ENCODE assay signal across 1 cellular context in the genomic region with DNA sequence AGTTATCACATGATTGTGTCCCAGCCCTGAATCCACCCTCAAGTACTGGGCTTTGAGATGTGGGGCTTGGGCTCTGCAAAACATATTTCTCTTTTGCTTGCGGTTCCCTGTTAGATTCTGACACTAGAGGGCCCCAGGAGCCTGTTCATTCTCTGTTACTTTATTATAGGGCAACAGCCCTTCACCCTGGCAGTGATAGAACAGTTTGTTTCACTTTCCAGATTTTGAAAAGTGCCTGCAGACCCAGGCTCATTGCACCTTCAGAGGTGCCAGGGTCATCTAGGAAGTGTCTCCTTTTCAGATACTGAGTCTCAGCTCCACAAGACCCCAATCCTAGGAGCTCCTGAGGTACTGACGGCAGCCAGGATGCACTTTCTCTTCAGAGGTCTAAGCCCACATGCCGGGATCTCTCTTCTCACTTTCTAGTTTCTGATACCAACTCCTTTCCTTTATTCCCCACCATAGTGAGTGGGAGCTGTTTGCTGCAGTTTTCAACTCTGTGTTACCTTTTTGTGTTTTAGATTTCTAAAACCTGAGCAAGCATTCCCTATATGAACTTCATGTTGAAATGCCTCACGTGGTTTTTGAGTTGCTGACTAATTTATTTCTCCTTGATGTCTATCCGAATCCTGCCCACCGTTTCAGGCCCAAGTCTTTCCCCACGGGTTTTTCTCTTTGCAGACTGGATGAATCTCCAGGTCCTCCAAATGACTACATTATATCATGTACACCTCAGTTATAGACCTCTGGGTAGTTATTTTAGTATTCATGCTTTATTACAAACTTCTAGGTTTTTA.
TF ChIP-seq lines count a peak whose summit lies in the region.

No MANE protein-coding gene starts in this region.

TF ChIP-seq in HepG2, 621 proteins besides CTCF, POLR2A, EP300 and RAD21 (continues in another document):
- no peak for TF ChIP-seq ZNF788 (CRISPR knock-in tag; IDR thresholded peaks at IDR 0.05; ENCODE audit: borderline replicate concordance)
- TF ChIP-seq SYNCRIP (IDR thresholded peaks at IDR 0.05; ENCODE audit: insufficient read depth, low read depth, low read length) = no peak
- no peak for TF ChIP-seq KDM6A (CRISPR knock-in tag; IDR thresholded peaks at IDR 0.05; ENCODE audit: low read depth)
- peak; percentile 19; the same call in 1 of the 2 replicates for TF ChIP-seq FOXO1 (CRISPR knock-in tag; IDR thresholded peaks at IDR 0.05)
- TF ChIP-seq ZNF850 (CRISPR knock-in tag; conservative IDR thresholded peaks at IDR 0.05) = 0 out of 2 replicates have a peak, but pooled peaks have one; percentile 56
- 0 out of 2 replicates have a peak, but pooled peaks have one; percentile 14 for TF ChIP-seq ZSCAN9 (CRISPR knock-in tag; IDR thresholded peaks at IDR 0.05; ENCODE audit: borderline replicate concordance)
- TF ChIP-seq KDM4B (CRISPR knock-in tag; IDR thresholded peaks at IDR 0.05) = peak; percentile 34; the same call in 1 of the 2 replicates
- TF ChIP-seq, protein P1, sequence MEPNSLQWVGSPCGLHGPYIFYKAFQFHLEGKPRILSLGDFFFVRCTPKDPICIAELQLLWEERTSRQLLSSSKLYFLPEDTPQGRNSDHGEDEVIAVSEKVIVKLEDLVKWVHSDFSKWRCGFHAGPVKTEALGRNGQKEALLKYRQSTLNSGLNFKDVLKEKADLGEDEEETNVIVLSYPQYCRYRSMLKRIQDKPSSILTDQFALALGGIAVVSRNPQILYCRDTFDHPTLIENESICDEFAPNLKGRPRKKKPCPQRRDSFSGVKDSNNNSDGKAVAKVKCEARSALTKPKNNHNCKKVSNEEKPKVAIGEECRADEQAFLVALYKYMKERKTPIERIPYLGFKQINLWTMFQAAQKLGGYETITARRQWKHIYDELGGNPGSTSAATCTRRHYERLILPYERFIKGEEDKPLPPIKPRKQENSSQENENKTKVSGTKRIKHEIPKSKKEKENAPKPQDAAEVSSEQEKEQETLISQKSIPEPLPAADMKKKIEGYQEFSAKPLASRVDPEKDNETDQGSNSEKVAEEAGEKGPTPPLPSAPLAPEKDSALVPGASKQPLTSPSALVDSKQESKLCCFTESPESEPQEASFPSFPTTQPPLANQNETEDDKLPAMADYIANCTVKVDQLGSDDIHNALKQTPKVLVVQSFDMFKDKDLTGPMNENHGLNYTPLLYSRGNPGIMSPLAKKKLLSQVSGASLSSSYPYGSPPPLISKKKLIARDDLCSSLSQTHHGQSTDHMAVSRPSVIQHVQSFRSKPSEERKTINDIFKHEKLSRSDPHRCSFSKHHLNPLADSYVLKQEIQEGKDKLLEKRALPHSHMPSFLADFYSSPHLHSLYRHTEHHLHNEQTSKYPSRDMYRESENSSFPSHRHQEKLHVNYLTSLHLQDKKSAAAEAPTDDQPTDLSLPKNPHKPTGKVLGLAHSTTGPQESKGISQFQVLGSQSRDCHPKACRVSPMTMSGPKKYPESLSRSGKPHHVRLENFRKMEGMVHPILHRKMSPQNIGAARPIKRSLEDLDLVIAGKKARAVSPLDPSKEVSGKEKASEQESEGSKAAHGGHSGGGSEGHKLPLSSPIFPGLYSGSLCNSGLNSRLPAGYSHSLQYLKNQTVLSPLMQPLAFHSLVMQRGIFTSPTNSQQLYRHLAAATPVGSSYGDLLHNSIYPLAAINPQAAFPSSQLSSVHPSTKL (CRISPR knock-in tag; IDR thresholded peaks at IDR 0.05) = 0 out of 2 replicates have a peak, but pooled peaks have one; percentile 15
- no peak for TF ChIP-seq DMAP1 (CRISPR knock-in tag; IDR thresholded peaks at IDR 0.05)
- TF ChIP-seq KAT8 (CRISPR knock-in tag; IDR thresholded peaks at IDR 0.05) = peak; percentile 42; the same call in 1 of the 2 replicates
- TF ChIP-seq, protein P2, sequence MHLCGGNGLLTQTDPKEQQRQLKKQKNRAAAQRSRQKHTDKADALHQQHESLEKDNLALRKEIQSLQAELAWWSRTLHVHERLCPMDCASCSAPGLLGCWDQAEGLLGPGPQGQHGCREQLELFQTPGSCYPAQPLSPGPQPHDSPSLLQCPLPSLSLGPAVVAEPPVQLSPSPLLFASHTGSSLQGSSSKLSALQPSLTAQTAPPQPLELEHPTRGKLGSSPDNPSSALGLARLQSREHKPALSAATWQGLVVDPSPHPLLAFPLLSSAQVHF (CRISPR knock-in tag; IDR thresholded peaks at IDR 0.05) = no peak
- TF ChIP-seq, protein P3, sequence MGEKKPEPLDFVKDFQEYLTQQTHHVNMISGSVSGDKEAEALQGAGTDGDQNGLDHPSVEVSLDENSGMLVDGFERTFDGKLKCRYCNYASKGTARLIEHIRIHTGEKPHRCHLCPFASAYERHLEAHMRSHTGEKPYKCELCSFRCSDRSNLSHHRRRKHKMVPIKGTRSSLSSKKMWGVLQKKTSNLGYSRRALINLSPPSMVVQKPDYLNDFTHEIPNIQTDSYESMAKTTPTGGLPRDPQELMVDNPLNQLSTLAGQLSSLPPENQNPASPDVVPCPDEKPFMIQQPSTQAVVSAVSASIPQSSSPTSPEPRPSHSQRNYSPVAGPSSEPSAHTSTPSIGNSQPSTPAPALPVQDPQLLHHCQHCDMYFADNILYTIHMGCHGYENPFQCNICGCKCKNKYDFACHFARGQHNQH (CRISPR knock-in tag; IDR thresholded peaks at IDR 0.05) = peak; percentile 44; the same call in 1 of the 2 replicates
- 0 out of 2 replicates have a peak, but pooled peaks have one; percentile 22 for TF ChIP-seq ZKSCAN8 (CRISPR knock-in tag; IDR thresholded peaks at IDR 0.05; ENCODE audit: borderline replicate concordance)
- no peak for TF ChIP-seq GABPB1 (CRISPR knock-in tag; IDR thresholded peaks at IDR 0.05)
- TF ChIP-seq KDM2A (CRISPR knock-in tag; IDR thresholded peaks at IDR 0.05; ENCODE audit: borderline replicate concordance, low read depth) = 0 out of 2 replicates have a peak, but pooled peaks have one; percentile 24
- TF ChIP-seq ZFP90 (CRISPR knock-in tag; IDR thresholded peaks at IDR 0.05; ENCODE audit: borderline replicate concordance) = no peak
- peak; percentile 65; the same call in 1 of the 2 replicates for TF ChIP-seq ERF (CRISPR knock-in tag; IDR thresholded peaks at IDR 0.05)
- no peak for TF ChIP-seq ZNF703 (CRISPR knock-in tag; IDR thresholded peaks at IDR 0.05; ENCODE audit: borderline replicate concordance)
- TF ChIP-seq GATAD1 (CRISPR knock-in tag; IDR thresholded peaks at IDR 0.05) = 0 out of 2 replicates have a peak, but pooled peaks have one; percentile 21
- TF ChIP-seq PHF21A (CRISPR knock-in tag; IDR thresholded peaks at IDR 0.05) = peak; percentile 43; the same call in 1 of the 2 replicates
- TF ChIP-seq ZNF816 (CRISPR knock-in tag; IDR thresholded peaks at IDR 0.05; ENCODE audit: borderline replicate concordance) = 0 out of 2 replicates have a peak, but pooled peaks have one; percentile 26
- TF ChIP-seq ELF3 (CRISPR knock-in tag; IDR thresholded peaks at IDR 0.05) = 0 out of 2 replicates have a peak, but pooled peaks have one; percentile 27
- TF ChIP-seq, protein P4, sequence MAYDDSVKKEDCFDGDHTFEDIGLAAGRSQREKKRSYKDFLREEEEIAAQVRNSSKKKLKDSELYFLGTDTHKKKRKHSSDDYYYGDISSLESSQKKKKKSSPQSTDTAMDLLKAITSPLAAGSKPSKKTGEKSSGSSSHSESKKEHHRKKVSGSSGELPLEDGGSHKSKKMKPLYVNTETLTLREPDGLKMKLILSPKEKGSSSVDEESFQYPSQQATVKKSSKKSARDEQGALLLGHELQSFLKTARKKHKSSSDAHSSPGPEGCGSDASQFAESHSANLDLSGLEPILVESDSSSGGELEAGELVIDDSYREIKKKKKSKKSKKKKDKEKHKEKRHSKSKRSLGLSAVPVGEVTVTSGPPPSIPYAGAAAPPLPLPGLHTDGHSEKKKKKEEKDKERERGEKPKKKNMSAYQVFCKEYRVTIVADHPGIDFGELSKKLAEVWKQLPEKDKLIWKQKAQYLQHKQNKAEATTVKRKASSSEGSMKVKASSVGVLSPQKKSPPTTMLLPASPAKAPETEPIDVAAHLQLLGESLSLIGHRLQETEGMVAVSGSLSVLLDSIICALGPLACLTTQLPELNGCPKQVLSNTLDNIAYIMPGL (CRISPR knock-in tag; IDR thresholded peaks at IDR 0.05; ENCODE audit: borderline replicate concordance in 1 of 2, low read depth in 1 of 2) = peak; percentile 63 to 80
- TF ChIP-seq NFRKB (IDR thresholded peaks at IDR 0.05) = no peak
- TF ChIP-seq ZNF354B (CRISPR knock-in tag; IDR thresholded peaks at IDR 0.05) = no peak
- peak; percentile 18 for TF ChIP-seq TEAD3 (CRISPR knock-in tag; optimal IDR thresholded peaks at IDR 0.05; ENCODE audit: borderline replicate concordance)
- TF ChIP-seq, protein P5, sequence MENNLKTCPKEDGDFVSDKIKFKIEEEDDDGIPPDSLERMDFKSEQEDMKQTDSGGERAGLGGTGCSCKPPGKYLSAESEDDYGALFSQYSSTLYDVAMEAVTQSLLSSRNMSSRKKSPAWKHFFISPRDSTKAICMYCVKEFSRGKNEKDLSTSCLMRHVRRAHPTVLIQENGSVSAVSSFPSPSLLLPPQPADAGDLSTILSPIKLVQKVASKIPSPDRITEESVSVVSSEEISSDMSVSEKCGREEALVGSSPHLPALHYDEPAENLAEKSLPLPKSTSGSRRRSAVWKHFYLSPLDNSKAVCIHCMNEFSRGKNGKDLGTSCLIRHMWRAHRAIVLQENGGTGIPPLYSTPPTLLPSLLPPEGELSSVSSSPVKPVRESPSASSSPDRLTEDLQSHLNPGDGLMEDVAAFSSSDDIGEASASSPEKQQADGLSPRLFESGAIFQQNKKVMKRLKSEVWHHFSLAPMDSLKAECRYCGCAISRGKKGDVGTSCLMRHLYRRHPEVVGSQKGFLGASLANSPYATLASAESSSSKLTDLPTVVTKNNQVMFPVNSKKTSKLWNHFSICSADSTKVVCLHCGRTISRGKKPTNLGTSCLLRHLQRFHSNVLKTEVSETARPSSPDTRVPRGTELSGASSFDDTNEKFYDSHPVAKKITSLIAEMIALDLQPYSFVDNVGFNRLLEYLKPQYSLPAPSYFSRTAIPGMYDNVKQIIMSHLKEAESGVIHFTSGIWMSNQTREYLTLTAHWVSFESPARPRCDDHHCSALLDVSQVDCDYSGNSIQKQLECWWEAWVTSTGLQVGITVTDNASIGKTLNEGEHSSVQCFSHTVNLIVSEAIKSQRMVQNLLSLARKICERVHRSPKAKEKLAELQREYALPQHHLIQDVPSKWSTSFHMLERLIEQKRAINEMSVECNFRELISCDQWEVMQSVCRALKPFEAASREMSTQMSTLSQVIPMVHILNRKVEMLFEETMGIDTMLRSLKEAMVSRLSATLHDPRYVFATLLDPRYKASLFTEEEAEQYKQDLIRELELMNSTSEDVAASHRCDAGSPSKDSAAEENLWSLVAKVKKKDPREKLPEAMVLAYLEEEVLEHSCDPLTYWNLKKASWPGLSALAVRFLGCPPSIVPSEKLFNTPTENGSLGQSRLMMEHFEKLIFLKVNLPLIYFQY (CRISPR knock-in tag; IDR thresholded peaks at IDR 0.05; ENCODE audit: borderline replicate concordance) = peak; percentile 56; the same call in 1 of the 2 replicates
- no peak for TF ChIP-seq HOXA5 (CRISPR knock-in tag; IDR thresholded peaks at IDR 0.05)
- TF ChIP-seq SMC3 (IDR thresholded peaks at IDR 0.05; ENCODE audit: low read length) = peak; percentile 84
- TF ChIP-seq, protein P6, sequence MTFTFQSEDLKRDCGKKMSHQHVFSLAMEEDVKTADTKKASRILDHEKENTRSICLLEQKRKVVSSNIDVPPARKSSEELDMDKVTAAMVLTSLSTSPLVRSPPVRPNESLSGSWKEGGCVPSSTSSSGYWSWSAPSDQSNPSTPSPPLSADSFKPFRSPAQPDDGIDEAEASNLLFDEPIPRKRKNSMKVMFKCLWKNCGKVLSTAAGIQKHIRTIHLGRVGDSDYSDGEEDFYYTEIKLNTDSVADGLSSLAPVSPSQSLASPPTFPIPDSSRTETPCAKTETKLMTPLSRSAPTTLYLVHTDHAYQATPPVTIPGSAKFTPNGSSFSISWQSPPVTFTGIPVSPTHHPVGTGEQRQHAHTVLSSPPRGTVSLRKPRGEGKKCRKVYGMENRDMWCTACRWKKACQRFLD (CRISPR knock-in tag; IDR thresholded peaks at IDR 0.05; ENCODE audit: borderline replicate concordance) = no peak
- peak; percentile 38; the same call in 1 of the 2 replicates for TF ChIP-seq ZNF614 (CRISPR knock-in tag; IDR thresholded peaks at IDR 0.05; ENCODE audit: borderline replicate concordance)
- TF ChIP-seq ADNP (CRISPR knock-in tag; IDR thresholded peaks at IDR 0.05) = no peak
- no peak for TF ChIP-seq CBX2 (IDR thresholded peaks at IDR 0.05; ENCODE audit: low read depth, low read length)
- peak; percentile 72; the same call in 1 of the 2 replicates for TF ChIP-seq CBX2 (CRISPR knock-in tag; IDR thresholded peaks at IDR 0.05; ENCODE audit: low read depth)
- peak; percentile 78 for TF ChIP-seq ZNF331 (CRISPR knock-in tag; IDR thresholded peaks at IDR 0.05)
- TF ChIP-seq ZNF234 (CRISPR knock-in tag; conservative IDR thresholded peaks at IDR 0.05) = no peak
- TF ChIP-seq IRF2 (CRISPR knock-in tag; IDR thresholded peaks at IDR 0.05) = peak; percentile 71
- TF ChIP-seq, protein P7, sequence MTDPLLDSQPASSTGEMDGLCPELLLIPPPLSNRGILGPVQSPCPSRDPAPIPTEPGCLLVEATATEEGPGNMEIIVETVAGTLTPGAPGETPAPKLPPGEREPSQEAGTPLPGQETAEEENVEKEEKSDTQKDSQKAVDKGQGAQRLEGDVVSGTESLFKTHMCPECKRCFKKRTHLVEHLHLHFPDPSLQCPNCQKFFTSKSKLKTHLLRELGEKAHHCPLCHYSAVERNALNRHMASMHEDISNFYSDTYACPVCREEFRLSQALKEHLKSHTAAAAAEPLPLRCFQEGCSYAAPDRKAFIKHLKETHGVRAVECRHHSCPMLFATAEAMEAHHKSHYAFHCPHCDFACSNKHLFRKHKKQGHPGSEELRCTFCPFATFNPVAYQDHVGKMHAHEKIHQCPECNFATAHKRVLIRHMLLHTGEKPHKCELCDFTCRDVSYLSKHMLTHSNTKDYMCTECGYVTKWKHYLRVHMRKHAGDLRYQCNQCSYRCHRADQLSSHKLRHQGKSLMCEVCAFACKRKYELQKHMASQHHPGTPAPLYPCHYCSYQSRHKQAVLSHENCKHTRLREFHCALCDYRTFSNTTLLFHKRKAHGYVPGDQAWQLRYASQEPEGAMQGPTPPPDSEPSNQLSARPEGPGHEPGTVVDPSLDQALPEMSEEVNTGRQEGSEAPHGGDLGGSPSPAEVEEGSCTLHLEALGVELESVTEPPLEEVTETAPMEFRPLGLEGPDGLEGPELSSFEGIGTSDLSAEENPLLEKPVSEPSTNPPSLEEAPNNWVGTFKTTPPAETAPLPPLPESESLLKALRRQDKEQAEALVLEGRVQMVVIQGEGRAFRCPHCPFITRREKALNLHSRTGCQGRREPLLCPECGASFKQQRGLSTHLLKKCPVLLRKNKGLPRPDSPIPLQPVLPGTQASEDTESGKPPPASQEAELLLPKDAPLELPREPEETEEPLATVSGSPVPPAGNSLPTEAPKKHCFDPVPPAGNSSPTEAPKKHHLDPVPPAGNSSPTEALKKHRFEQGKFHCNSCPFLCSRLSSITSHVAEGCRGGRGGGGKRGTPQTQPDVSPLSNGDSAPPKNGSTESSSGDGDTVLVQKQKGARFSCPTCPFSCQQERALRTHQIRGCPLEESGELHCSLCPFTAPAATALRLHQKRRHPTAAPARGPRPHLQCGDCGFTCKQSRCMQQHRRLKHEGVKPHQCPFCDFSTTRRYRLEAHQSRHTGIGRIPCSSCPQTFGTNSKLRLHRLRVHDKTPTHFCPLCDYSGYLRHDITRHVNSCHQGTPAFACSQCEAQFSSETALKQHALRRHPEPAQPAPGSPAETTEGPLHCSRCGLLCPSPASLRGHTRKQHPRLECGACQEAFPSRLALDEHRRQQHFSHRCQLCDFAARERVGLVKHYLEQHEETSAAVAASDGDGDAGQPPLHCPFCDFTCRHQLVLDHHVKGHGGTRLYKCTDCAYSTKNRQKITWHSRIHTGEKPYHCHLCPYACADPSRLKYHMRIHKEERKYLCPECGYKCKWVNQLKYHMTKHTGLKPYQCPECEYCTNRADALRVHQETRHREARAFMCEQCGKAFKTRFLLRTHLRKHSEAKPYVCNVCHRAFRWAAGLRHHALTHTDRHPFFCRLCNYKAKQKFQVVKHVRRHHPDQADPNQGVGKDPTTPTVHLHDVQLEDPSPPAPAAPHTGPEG (CRISPR knock-in tag; IDR thresholded peaks at IDR 0.05) = 0 out of 2 replicates have a peak, but pooled peaks have one; percentile 28
